16 cellular contexts compared by ENCODE assay signal in genomic region chr2:197247083-197247482, GRCh38.
DNase-seq lines count a peak whose midpoint lies in the region; ATAC-seq, FAIRE-seq and TF ChIP-seq lines count a peak whose summit lies in the region.
"Had no signal": no experiment of that assay in that cellular context is flagged by ENCODE, and none has a peak within 500 bp of the region (broad histone marks: within the 10 kb centered on the region; RNA-seq: fewer than 3 reads in every experiment).

No MANE protein-coding gene starts in this region.

- H3K27ac ChIP-seq in naive thymus-derived CD4-positive, alpha-beta T cell (ENCODE audit: low read depth, low read length): peak overlapping the region; percentile 63
- H3K27ac ChIP-seq in pancreas: no peak overlapping the region
- H3K27ac ChIP-seq: cardiac muscle cell, heart left ventricle, ovary, VCaP had no signal

- peaks cover 8% of the 10 kb centered on the region for H3K9me3 Mint-ChIP-seq in activated CD4-positive, alpha-beta T cell treated with anti-CD3 and anti-CD28 coated beads for 36 hours (ENCODE audit: low read depth)
- peaks cover 0 to 4% (median 0%) of the 10 kb centered on the region in 11 donors for H3K9me3 Mint-ChIP-seq in naive thymus-derived CD4-positive, alpha-beta T cell

- no peak for DNase-seq in activated CD4-positive, alpha-beta T cell treated with anti-CD3 and anti-CD28 coated beads for 36 hours
- DNase-seq in activated CD4-positive, alpha-beta T cell treated with anti-CD3 and anti-CD28 coated beads for 1 hour: no peak
- DNase-seq in T-helper 17 cell (no peak), NCI-H1417 (lab: John Stamatoyannopoulos, UW) (no peak), pancreas (no peak), D341Med (ENCODE audit: low spot score) (no peak)
- DNase-seq in naive thymus-derived CD4-positive, alpha-beta T cell: no peak
- DNase-seq: activated effector memory CD4-positive, alpha-beta T cell treated with Interleukin-2 at 50 U/mL for 16 hours; heart left ventricle; KG1; NCI-H146; ovary; stimulated activated CD4-positive, alpha-beta T cell treated with anti-CD3 and anti-CD28 coated beads, Interleukin-15, amount 100 ng/mL, for 24 hours had no signal

- no peaks in the 10 kb centered on the region for H3K27me3 ChIP-seq in naive thymus-derived CD4-positive, alpha-beta T cell (ENCODE audit: control insufficient read depth in 2 of 2, insufficient read depth in 2 of 2, low read length in 2 of 2)
- H3K27me3 ChIP-seq in pancreas: no peaks in the 10 kb centered on the region
- H3K27me3 ChIP-seq: cardiac muscle cell, heart left ventricle, ovary had no signal

- peak overlapping the region; percentile 85 for H3K27ac Mint-ChIP-seq in activated CD4-positive, alpha-beta T cell treated with anti-CD3 and anti-CD28 coated beads for 36 hours
- H3K27ac Mint-ChIP-seq in T-helper 17 cell: peak overlapping the region; percentile 97
- peak overlapping the region; percentile 71 to 95 (median 84) for H3K27ac Mint-ChIP-seq in naive thymus-derived CD4-positive, alpha-beta T cell

- no peak for FAIRE-seq in pancreas (lab: Jason Lieb, UNC)

- peak overlapping the region; percentile 11 for H3K4me3 Mint-ChIP-seq in activated CD4-positive, alpha-beta T cell treated with anti-CD3 and anti-CD28 coated beads for 36 hours
- H3K4me3 Mint-ChIP-seq in T-helper 17 cell: peak overlapping the region; percentile 7
- H3K4me3 Mint-ChIP-seq in naive thymus-derived CD4-positive, alpha-beta T cell: peak overlapping the region; percentile 14 to 83 (median 42)

- H3K4me1 ChIP-seq in naive thymus-derived CD4-positive, alpha-beta T cell (ENCODE audit: control insufficient read depth in 2 of 2, insufficient read depth in 2 of 2, low read length in 2 of 2): peaks cover 69 to 83% of the 10 kb centered on the region in 2 donors
- H3K4me1 ChIP-seq in pancreas: no peaks in the 10 kb centered on the region

- no peak for TF ChIP-seq CTCF in pancreas (IDR thresholded peaks at IDR 0.05)

- no peaks in the 10 kb centered on the region for H3K27me3 Mint-ChIP-seq in activated CD4-positive, alpha-beta T cell treated with anti-CD3 and anti-CD28 coated beads for 36 hours
- no peaks in the 10 kb centered on the region for H3K27me3 Mint-ChIP-seq in T-helper 17 cell
- no peaks in the 10 kb centered on the region for H3K27me3 Mint-ChIP-seq in naive thymus-derived CD4-positive, alpha-beta T cell

- H3K36me3 ChIP-seq in naive thymus-derived CD4-positive, alpha-beta T cell (ENCODE audit: control insufficient read depth in 2 of 3, insufficient read depth in 3 of 3, low read length in 3 of 3): no peaks in the 10 kb centered on the region
- no peaks in the 10 kb centered on the region for H3K36me3 ChIP-seq in pancreas
- H3K36me3 ChIP-seq: cardiac muscle cell, heart left ventricle, ovary had no signal

- H3K4me3 ChIP-seq in naive thymus-derived CD4-positive, alpha-beta T cell (ENCODE audit: low read length): no peak overlapping the region
- H3K4me3 ChIP-seq in pancreas: no peak overlapping the region
- H3K4me3 ChIP-seq: cardiac muscle cell, heart left ventricle, ovary had no signal

- 77 to 84% methylated on average over 5 of the region's 5 CpGs for WGBS in pancreas, 2 donors

- H3K36me3 Mint-ChIP-seq in activated CD4-positive, alpha-beta T cell treated with anti-CD3 and anti-CD28 coated beads for 36 hours (ENCODE audit: low read depth): peaks cover 33% of the 10 kb centered on the region
- peaks cover 4% of the 10 kb centered on the region for H3K36me3 Mint-ChIP-seq in T-helper 17 cell (ENCODE audit: low read depth)
- peaks cover 7 to 50% (median 23%) of the 10 kb centered on the region in 5 donors for H3K36me3 Mint-ChIP-seq in naive thymus-derived CD4-positive, alpha-beta T cell

- CTCF ChIA-PET in activated CD4-positive, alpha-beta T cell treated with anti-CD3 and anti-CD28 coated beads for 36 hours (lab: Charles Lee): no interaction called here
- CTCF ChIA-PET in naive thymus-derived CD4-positive, alpha-beta T cell (lab: Charles Lee): interaction anchor here (1.1 kb wide), 1 partner anchor 41 kb away, joined by 3 read pairs; no protein-coding TSS in a partner anchor

- no peak for ATAC-seq in activated CD4-positive, alpha-beta T cell treated with anti-CD3 and anti-CD28 coated beads for 36 hours
- ATAC-seq in GM19463 (IDR thresholded peaks at IDR 0.05; ENCODE audit: unreplicated experiment) (peak; percentile 75), T-helper 17 cell (no peak), pancreas (no peak)
- no peak for ATAC-seq in naive thymus-derived CD4-positive, alpha-beta T cell
- ATAC-seq: heart left ventricle had no signal

- intact Hi-C loops in activated CD4-positive, alpha-beta T cell treated with anti-CD3 and anti-CD28 coated beads for 36 hours (cut with DNase I, micrococcal nuclease): no loop called here
- intact Hi-C loops in naive thymus-derived CD4-positive, alpha-beta T cell (cut with micrococcal nuclease): loop anchor here in 1 of 2 donors (1.0 kb wide), 1 partner anchor 8 kb away; no protein-coding TSS in a partner anchor
- intact Hi-C loops in pancreas (cut with DNase I): no loop called here

- no peaks in the 10 kb centered on the region for H3K9me3 ChIP-seq in T-helper 17 cell (ENCODE audit: control insufficient read depth, low read length, poor library complexity, severe bottlenecking)
- H3K9me3 ChIP-seq in naive thymus-derived CD4-positive, alpha-beta T cell (ENCODE audit: control insufficient read depth in 2 of 3, low read length in 3 of 3): no peaks in the 10 kb centered on the region
- no peaks in the 10 kb centered on the region for H3K9me3 ChIP-seq in pancreas
- H3K9me3 ChIP-seq: heart left ventricle, ovary had no signal

- H3K4me1 Mint-ChIP-seq in activated CD4-positive, alpha-beta T cell treated with anti-CD3 and anti-CD28 coated beads for 36 hours: peaks cover 86% of the 10 kb centered on the region
- H3K4me1 Mint-ChIP-seq in T-helper 17 cell: peaks cover 57% of the 10 kb centered on the region
- H3K4me1 Mint-ChIP-seq in naive thymus-derived CD4-positive, alpha-beta T cell: peaks cover 47 to 100% (median 92%) of the 10 kb centered on the region in 7 donors

- POLR2A ChIA-PET in activated CD4-positive, alpha-beta T cell treated with anti-CD3 and anti-CD28 coated beads for 36 hours (lab: Charles Lee): interaction anchor here (0.5 to 0.6 kb wide), 2 partner anchors 71 to 130 kb away, joined by 3 to 5 read pairs; no protein-coding TSS in a partner anchor
- POLR2A ChIA-PET in naive thymus-derived CD4-positive, alpha-beta T cell (lab: Charles Lee): interaction anchor here (2.8 kb wide), 1 partner anchor 49 kb away, joined by 12 read pairs; no protein-coding TSS in a partner anchor
